Comparison of ENCODE assay signal across 2 cellular contexts in genomic region chr2:20015482-20016083, GRCh38.
TF ChIP-seq lines count a peak whose summit lies in the region.

No MANE protein-coding gene starts in this region.

TF ChIP-seq in HCT116, 20 proteins besides CTCF, POLR2A, EP300 and RAD21:
- TF ChIP-seq YY1 (IDR thresholded peaks at IDR 0.05; ENCODE audit: extremely low read depth, insufficient replicate concordance, low read depth, low read length) (no peak), ZFX (IDR thresholded peaks at IDR 0.05) (no peak), TCF7L2 (IDR thresholded peaks at IDR 0.05; ENCODE audit: borderline replicate concordance, extremely low read depth, insufficient read depth, insufficient read length) (no peak), POLR2AphosphoS5 (IDR thresholded peaks at IDR 0.05; ENCODE audit: low read depth, low read length) (no peak), FOSL1 (IDR thresholded peaks at IDR 0.05; ENCODE audit: low read depth) (no peak), EGR1 (IDR thresholded peaks at IDR 0.05; ENCODE audit: low read depth) (no peak), SRF (IDR thresholded peaks at IDR 0.05; ENCODE audit: low read depth) (no peak), ZBTB33 (IDR thresholded peaks at IDR 0.05; ENCODE audit: extremely low read depth, insufficient replicate concordance, low read length) (no peak)

TF ChIP-seq in HepG2, 621 proteins besides CTCF, POLR2A, EP300 and RAD21:
- TF ChIP-seq GFI1 (CRISPR knock-in tag; IDR thresholded peaks at IDR 0.05; ENCODE audit: borderline replicate concordance) (peak; percentile 72), SIN3B (IDR thresholded peaks at IDR 0.05; ENCODE audit: low read length) (no peak), ZNF781 (CRISPR knock-in tag; IDR thresholded peaks at IDR 0.05; ENCODE audit: borderline replicate concordance, not compliant biosample characterization) (no peak), KDM5B (CRISPR knock-in tag; IDR thresholded peaks at IDR 0.05; ENCODE audit: borderline replicate concordance) (no peak), ZFP36 (IDR thresholded peaks at IDR 0.05; ENCODE audit: borderline replicate concordance, low read depth, low read length, partially characterized antibody) (no peak), HOMEZ (CRISPR knock-in tag; IDR thresholded peaks at IDR 0.05; ENCODE audit: low read depth) (0 out of 2 replicates have a peak, but pooled peaks have one; percentile 22), ZBTB49 (CRISPR knock-in tag; IDR thresholded peaks at IDR 0.05; ENCODE audit: borderline replicate concordance) (no peak), SRSF1 (optimal IDR thresholded peaks at IDR 0.05; ENCODE audit: low read depth, low read length) (no peak), MIXL1 (CRISPR knock-in tag; IDR thresholded peaks at IDR 0.05) (peak; percentile 27; the same call in 1 of the 2 replicates), ATF2 (CRISPR knock-in tag; IDR thresholded peaks at IDR 0.05) (0 out of 2 replicates have a peak, but pooled peaks have one; percentile 20), CREM (IDR thresholded peaks at IDR 0.05) (no peak), CREM (CRISPR knock-in tag; IDR thresholded peaks at IDR 0.05) (no peak), ZNF484 (CRISPR knock-in tag; IDR thresholded peaks at IDR 0.05; ENCODE audit: borderline replicate concordance, low read depth) (no peak), PHF21A (CRISPR knock-in tag; IDR thresholded peaks at IDR 0.05) (peak; percentile 43; the same call in 1 of the 2 replicates), DRAP1 (CRISPR knock-in tag; IDR thresholded peaks at IDR 0.05) (0 out of 2 replicates have a peak, but pooled peaks have one; percentile 17), HOXA5 (CRISPR knock-in tag; IDR thresholded peaks at IDR 0.05) (peak; percentile 23; the same call in 1 of the 2 replicates), NFKB2 (CRISPR knock-in tag; IDR thresholded peaks at IDR 0.05; ENCODE audit: borderline replicate concordance) (no peak), AGO1 (IDR thresholded peaks at IDR 0.05; ENCODE audit: low read depth, low read length, poor library complexity, severe bottlenecking) (no peak), SIX1 (CRISPR knock-in tag; IDR thresholded peaks at IDR 0.05; ENCODE audit: borderline replicate concordance) (no peak), SMC3 (IDR thresholded peaks at IDR 0.05; ENCODE audit: low read length) (peak; percentile 89), ARID3A (IDR thresholded peaks at IDR 0.05; ENCODE audit: low read depth, low read length) (peak; percentile 78), ELF3 (CRISPR knock-in tag; IDR thresholded peaks at IDR 0.05) (0 out of 2 replicates have a peak, but pooled peaks have one; percentile 26), ZNF343 (CRISPR knock-in tag; IDR thresholded peaks at IDR 0.05) (no peak), SMAD3 (CRISPR knock-in tag; IDR thresholded peaks at IDR 0.05) (no peak), KLF6 (CRISPR knock-in tag; IDR thresholded peaks at IDR 0.05) (no peak), STAG1 (CRISPR knock-in tag; IDR thresholded peaks at IDR 0.05) (peak; percentile 76), RXRB (CRISPR knock-in tag; IDR thresholded peaks at IDR 0.05; ENCODE audit: borderline replicate concordance) (0 out of 2 replicates have a peak, but pooled peaks have one; percentile 22), ZNF337 (CRISPR knock-in tag; IDR thresholded peaks at IDR 0.05; ENCODE audit: borderline replicate concordance, low read depth) (peak; percentile 21; the same call in 1 of the 2 replicates), TEAD3 (CRISPR knock-in tag; optimal IDR thresholded peaks at IDR 0.05; ENCODE audit: borderline replicate concordance) (peak; percentile 16), ZNF362 (CRISPR knock-in tag; IDR thresholded peaks at IDR 0.05; ENCODE audit: borderline replicate concordance) (peak; percentile 57; the same call in 1 of the 2 replicates), PRDM10 (CRISPR knock-in tag; IDR thresholded peaks at IDR 0.05; ENCODE audit: low read depth) (0 out of 2 replicates have a peak, but pooled peaks have one; percentile 20)
